8 cellular contexts compared by ENCODE assay signal in the genomic region with DNA sequence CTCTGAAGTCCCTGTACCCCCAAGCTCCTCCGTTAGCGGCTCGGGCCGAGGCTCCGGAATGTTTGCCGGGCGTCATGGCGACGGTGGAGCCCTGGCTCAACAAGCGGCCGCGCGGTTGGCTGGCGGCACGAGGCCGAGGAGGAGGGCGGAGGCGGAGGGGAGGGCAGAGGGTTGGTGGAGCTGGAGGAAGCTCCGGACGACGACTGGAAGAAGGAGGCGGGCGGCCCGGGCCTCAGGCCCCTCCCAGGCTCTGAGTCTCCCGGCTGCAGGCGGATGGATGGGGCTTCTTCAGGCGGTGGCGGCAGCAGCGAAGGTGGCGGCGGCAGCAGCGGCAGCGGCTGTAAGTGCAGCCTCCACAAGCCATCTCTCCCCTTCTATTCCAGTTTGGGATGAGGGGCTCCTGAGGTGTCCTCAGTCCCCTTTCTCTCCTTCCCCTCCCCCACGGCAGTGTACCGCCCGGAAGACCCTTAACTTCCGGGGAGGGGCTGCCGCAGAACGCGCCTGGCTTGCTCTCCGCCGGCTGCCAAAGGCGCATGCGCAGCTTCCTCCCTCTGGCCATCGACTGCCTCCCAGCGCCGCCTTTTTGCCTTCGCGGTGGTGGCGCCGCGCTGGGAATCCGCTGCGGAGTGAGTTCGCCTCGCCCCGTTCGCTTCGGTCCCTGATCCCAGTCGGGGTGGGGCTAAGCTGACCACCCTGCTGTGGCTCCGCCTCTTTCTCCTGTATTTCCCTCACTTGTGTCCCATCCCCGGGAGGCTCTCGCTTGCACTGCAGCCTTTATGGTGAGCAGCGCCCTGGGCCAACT. TPM values are rescaled to one million over a fixed set of nuclear protein-coding genes. Genes with fewer than 3 reads are reported as not detected.
DNase-seq lines count a peak whose midpoint lies in the region; ATAC-seq and TF ChIP-seq lines count a peak whose summit lies in the region.

A gene with protein sequence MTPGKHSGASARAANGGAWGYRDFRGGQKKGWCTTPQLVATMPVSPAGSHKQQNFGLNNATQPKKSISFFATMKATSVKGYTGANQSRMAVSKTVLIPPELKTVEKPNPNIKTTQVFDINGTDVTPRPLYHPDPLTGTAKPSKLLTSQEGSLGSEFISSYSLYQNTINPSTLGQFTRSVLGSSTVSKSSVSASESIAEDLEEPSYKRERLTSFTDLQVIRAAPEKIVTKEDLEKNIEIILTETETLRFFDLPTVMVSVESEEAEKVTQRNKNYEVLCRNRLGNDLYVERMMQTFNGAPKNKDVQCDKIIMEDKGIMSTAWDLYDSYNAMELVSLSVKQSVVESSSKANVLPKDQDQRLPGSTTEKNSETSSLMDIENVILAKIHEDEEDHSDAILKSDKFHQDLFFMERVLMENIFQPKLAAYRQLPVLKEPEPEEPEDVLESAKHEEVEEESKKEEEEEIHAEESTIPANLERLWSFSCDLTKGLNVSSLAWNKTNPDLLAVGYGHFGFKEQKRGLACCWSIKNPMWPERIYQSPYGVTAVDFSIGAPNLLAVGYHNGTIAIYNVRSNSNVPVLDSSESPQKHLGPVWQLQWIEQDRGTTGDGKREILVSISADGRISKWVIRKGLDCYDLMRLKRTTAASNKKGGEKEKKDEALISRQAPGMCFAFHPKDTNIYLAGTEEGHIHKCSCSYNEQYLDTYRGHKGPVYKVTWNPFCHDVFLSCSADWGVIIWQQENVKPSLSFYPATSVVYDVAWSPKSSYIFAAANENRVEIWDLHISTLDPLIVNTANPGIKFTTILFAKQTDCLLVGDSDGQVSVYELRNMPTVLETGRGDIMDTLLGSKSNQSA (minus strand): TSS at position 101 of the 802 bp plus-strand sequence. CDS start 25 bp downstream, at position 76.
A gene (plus strand): TSS at position 235 of the 802 bp plus-strand sequence. CDS start 39 bp downstream, at position 274.

- H3K4me1 ChIP-seq in PC-9 (replicated peaks; ENCODE audit: insufficient read depth): peaks cover 40% of the 10 kb centered on the region
- peaks cover 31 to 39% of the 10 kb centered on the region in 2 donors for H3K4me1 ChIP-seq in mucosa of rectum (ENCODE audit: control insufficient read depth in 2 of 2, insufficient read depth in 2 of 2, low read length in 2 of 2)

- H3K4me3 Mint-ChIP-seq in activated T-cell treated with anti-CD3 and anti-CD28 coated beads, Interleukin-2, amount 50 U/mL, for 4 hours: peak within 1 kb of the TSS; percentile 95

- H2AFZ ChIP-seq in PC-9: peak within 1 kb of the TSS; percentile 87

- H3K4me1 Mint-ChIP-seq in activated T-cell treated with anti-CD3 and anti-CD28 coated beads, Interleukin-2, amount 50 U/mL, for 4 hours (ENCODE audit: low read depth): peaks cover 49% of the 10 kb centered on the region

- TF ChIP-seq CTCF in PC-9 (conservative IDR thresholded peaks at IDR 0.05): no peak

- POLR2A ChIA-PET in PC-9 (lab: Charles Lee; ENCODE audit: unreplicated experiment): interaction anchor here (0.5 to 1.4 kb wide), 6 partner anchors 12 to 1455 kb away, joined by 3 to 9 read pairs (median 4); no protein-coding TSS in a partner anchor

- ATAC-seq in GM21723 (IDR thresholded peaks at IDR 0.05; ENCODE audit: unreplicated experiment): peak; percentile 95
- peak; percentile 96 for ATAC-seq in activated T-cell treated with anti-CD3 and anti-CD28 coated beads, Interleukin-2, amount 50 U/mL, for 4 hours

- peak within 1 kb of the TSS; percentile 72 for H3K4me3 ChIP-seq in PC-9
- H3K4me3 ChIP-seq in mucosa of rectum (ENCODE audit: low read length in 2 of 2): peak within 1 kb of the TSS; percentile 89 to 97

- in situ Hi-C loops in KBM-7 (cut with MboI; ENCODE audit: low pct_unique_long_range_greater_than_20kb, low sequenced_read_pairs): no loop called here

- H3K79me2 ChIP-seq in PC-9 (ENCODE audit: low read depth): peaks cover 68% of the 10 kb centered on the region

- H4K20me1 ChIP-seq in PC-9 (ENCODE audit: insufficient read depth): no peaks in the 10 kb centered on the region; the same call in 1 of the 2 replicates

- TF ChIP-seq POLR2A in erythroblast (IDR thresholded peaks at IDR 0.05; ENCODE audit: low read length): peak; percentile 92

- H3K4me2 ChIP-seq in PC-9: peak within 1 kb of the TSS; percentile 95

- H3K27ac ChIP-seq in PC-9 (peak within 1 kb of the TSS; percentile 50), mucosa of rectum (ENCODE audit: low read depth in 2 of 2, low read length in 2 of 2) (peak within 1 kb of the TSS; percentile 91 to 94)

- H3K27me3 Mint-ChIP-seq in activated T-cell treated with anti-CD3 and anti-CD28 coated beads, Interleukin-2, amount 50 U/mL, for 4 hours (ENCODE audit: low read depth): no peaks in the 10 kb centered on the region

- H3K9me3 Mint-ChIP-seq in activated T-cell treated with anti-CD3 and anti-CD28 coated beads, Interleukin-2, amount 50 U/mL, for 4 hours: no peaks in the 10 kb centered on the region

- DNase-seq in DMS79 (lab: John Stamatoyannopoulos, UW) (peak; percentile 96), KBM-7 (peak; percentile 99), PC-9 (peak; percentile 93 to 99), erythroblast (lab: John Stamatoyannopoulos, UW) (peak; percentile 98 to 99)
- DNase-seq in activated T-cell treated with anti-CD3 and anti-CD28 coated beads, Interleukin-2, amount 50 U/mL, for 4 hours: peak; percentile 94
- peak; percentile 86 to 95 for DNase-seq in stimulated activated CD8-positive, alpha-beta memory T cell treated with anti-CD3 and anti-CD28 coated beads, Interleukin-4, amount 100 ng/mL, for 4 hours (ENCODE audit: low read depth in 2 of 2, low spot score in 1 of 2)

- intact Hi-C loops in PC-9 (cut with micrococcal nuclease; ENCODE audit: unreplicated experiment): loop anchor here (2.0 kb wide), 1 partner anchor 128 kb away; no protein-coding TSS in a partner anchor

- no peaks in the 10 kb centered on the region for H3K27me3 ChIP-seq in PC-9 (ENCODE audit: insufficient read depth, low read depth)
- H3K27me3 ChIP-seq in mucosa of rectum (ENCODE audit: control insufficient read depth in 2 of 2, insufficient read depth in 2 of 2, low read length in 2 of 2): no peaks in the 10 kb centered on the region

- H3K9me3 ChIP-seq in PC-9 (ENCODE audit: insufficient read depth, low read depth) (no peaks in the 10 kb centered on the region), mucosa of rectum (ENCODE audit: control insufficient read depth in 2 of 2, low read length in 2 of 2) (no peaks in the 10 kb centered on the region)

- BruUV-seq in PC-9 (replicated peaks; lab: Mats Ljungman, UMichigan): no TSS peak

- H3K36me3 ChIP-seq in PC-9 (ENCODE audit: low read depth) (0 out of 2 replicates have a peak, but pooled peaks cover 5% of the 10 kb centered on the region), mucosa of rectum (ENCODE audit: control insufficient read depth in 2 of 2, insufficient read depth in 2 of 2, low read length in 2 of 2) (no peaks in the 10 kb centered on the region)

- peak within 1 kb of the TSS; percentile 90 to 97 for H3K9ac ChIP-seq in mucosa of rectum (ENCODE audit: low read depth in 1 of 2, low read length in 2 of 2)

- H3K9me2 ChIP-seq in PC-9 (ENCODE audit: insufficient read depth): no peaks in the 10 kb centered on the region

- CTCF ChIA-PET in PC-9 (lab: Charles Lee): no interaction called here

- H3F3A ChIP-seq in PC-9 (ENCODE audit: insufficient read depth, low read depth): peaks cover 22% of the 10 kb centered on the region

- peaks cover 2% of the 10 kb centered on the region for H3K36me3 Mint-ChIP-seq in activated T-cell treated with anti-CD3 and anti-CD28 coated beads, Interleukin-2, amount 50 U/mL, for 4 hours (ENCODE audit: insufficient read depth)

RNA-seq across cellular contexts. Expression of the first gene that starts in this region (rescaled TPM):
- 8.2 and 12.6 TPM in 2 replicates for total RNA-seq in PC-9 (2021)
- total RNA-seq in activated T-cell treated with anti-CD3 and anti-CD28 coated beads, Interleukin-2, amount 50 U/mL, for 4 hours: 1 to 10 TPM; 1.2 to 2.6 (median 1.3) TPM

RNA-seq across cellular contexts. Expression of the second gene that starts in this region (rescaled TPM):
- total RNA-seq in PC-9 (2021): 26.5 and 30.4 TPM in 2 replicates
- 10 to 100 TPM; 60.5 to 70.1 (median 64.2) TPM for total RNA-seq in activated T-cell treated with anti-CD3 and anti-CD28 coated beads, Interleukin-2, amount 50 U/mL, for 4 hours

Comparison
In these comparisons a context has a peak if more than half of its experiments do, and no peak if none do; other contexts are left out.
1. Peak in every context shown above with its lines: DNase-seq, ATAC-seq, H3K4me3 ChIP-seq and H3K27ac ChIP-seq.